ENCODE assay signal across 17 cellular contexts in genomic region chr18:12579775-12580174, GRCh38.
DNase-seq lines count a peak whose midpoint lies in the region; ATAC-seq, FAIRE-seq and TF ChIP-seq lines count a peak whose summit lies in the region.
"Had no signal": no experiment of that assay in that cellular context is flagged by ENCODE, and none has a peak within 500 bp of the region (broad histone marks: within the 10 kb centered on the region; RNA-seq: fewer than 3 reads in every experiment).

No MANE protein-coding gene starts in this region.

- in situ Hi-C loops in GM12878 (cut with MboI): no loop called here

- RAD21 ChIA-PET in GM12878 (lab: Charles Lee; ENCODE audit: unreplicated experiment): no interaction called here

- no peak overlapping the region for H3K4me3 ChIP-seq in GM12878
- no peak overlapping the region for H3K4me3 ChIP-seq in upper lobe of right lung

- TF ChIP-seq CTCF in GM12878 (IDR thresholded peaks at IDR 0.05 in 2 of 3, conservative IDR thresholded peaks at IDR 0.05 in 1 of 3; ENCODE audit: control insufficient read depth in 2 of 3, extremely low read depth in 1 of 3, insufficient read depth in 1 of 3, low read depth in 3 of 3, low read length in 3 of 3): no peak
- no peak for TF ChIP-seq CTCF in upper lobe of right lung (IDR thresholded peaks at IDR 0.05)

- H2AFZ ChIP-seq in GM12878 (ENCODE audit: control insufficient read depth, low read depth, low read length): no peak overlapping the region

- DNase-seq in H54 (ENCODE audit: insufficient read length, low spot score): no peak
- DNase-seq in GM12878 (ENCODE audit: low read depth, low spot score): no peak
- DNase-seq in upper lobe of right lung: no peak
- DNase-seq in ureter (ENCODE audit: low spot score): no peak
- no peak for DNase-seq in NCI-H2029 (lab: John Stamatoyannopoulos, UW)
- no peak for DNase-seq in GM12892 (ENCODE audit: insufficient read length)
- no peak for DNase-seq in NCI-H226
- DNase-seq: COR-L47, DMS153, H9, NCI-H1092, NCI-H1694 treated with DMSO at 0.1 percent for 48 hours, NCI-H446, NCI-H69, RPMI8226, SIG-M5 had no signal

- FAIRE-seq in H54 (lab: Jason Lieb, UNC) (peak; percentile 20), GM12878 (lab: Jason Lieb, UNC) (peak; percentile 13), GM12892 (lab: Jason Lieb, UNC) (no peak)

- 20% methylated on average over 2 of the region's 2 CpGs for WGBS in GM12878 (ENCODE audit: insufficient coverage, insufficient replicate concordance, low lambda C conversion rate, missing lambda C conversion rate)

- POLR2A ChIA-PET in GM12878 (lab: Charles Lee): no interaction called here

- H3K27me3 ChIP-seq in GM12878 (replicated peaks in 1 of 2; ENCODE audit: control insufficient read depth in 2 of 2, insufficient read depth in 2 of 2, low read length in 1 of 2) (no peaks in the 10 kb centered on the region), upper lobe of right lung (no peaks in the 10 kb centered on the region)

- TF ChIP-seq RAD21 in GM12878 (IDR thresholded peaks at IDR 0.05; ENCODE audit: insufficient read depth, low read depth, low read length): no peak

- TF ChIP-seq POLR2A in H54 (IDR thresholded peaks at IDR 0.05; ENCODE audit: low read depth, low read length) (no peak), GM12878 (IDR thresholded peaks at IDR 0.05; ENCODE audit: low read depth, low read length) (no peak), GM12892 (IDR thresholded peaks at IDR 0.05; ENCODE audit: low read depth, low read length) (no peak)

- ATAC-seq in GM18502 (IDR thresholded peaks at IDR 0.05; ENCODE audit: poor library complexity, unreplicated experiment) (peak; percentile 61), GM12878 (no peak), upper lobe of right lung (peak; percentile 66)

- no TSS peak for BruUV-seq in GM12878 (replicated peaks; lab: Mats Ljungman, UMichigan)

- SMC1A ChIA-PET in GM12878 (lab: Charles Lee; ENCODE audit: uncharacterized antibody, unreplicated experiment): no interaction called here

- no peak overlapping the region for H3K4me2 ChIP-seq in GM12878 (ENCODE audit: control insufficient read depth, insufficient read depth)

- H3K4me1 ChIP-seq in GM12878 (ENCODE audit: control insufficient read depth, insufficient read depth, low read length) (no peaks in the 10 kb centered on the region; the same call in 1 of the 2 replicates), upper lobe of right lung (no peaks in the 10 kb centered on the region)

- CTCF ChIA-PET in GM12878 (lab: Yijun Ruan, JAX): no interaction called here

- no peaks in the 10 kb centered on the region for H4K20me1 ChIP-seq in GM12878 (ENCODE audit: control insufficient read depth, insufficient read depth)

- intact Hi-C loops in GM12878 (cut with micrococcal nuclease; ENCODE audit: unreplicated experiment) (no loop called here), upper lobe of right lung (cut with DNase I) (no loop called here)

- H3K9ac ChIP-seq in GM12878 (ENCODE audit: control insufficient read depth, insufficient read depth, low read length): no peak overlapping the region

- H3K27ac ChIP-seq in GM12878 (ENCODE audit: control insufficient read depth, insufficient read depth): no peak overlapping the region
- H3K27ac ChIP-seq in upper lobe of right lung: no peak overlapping the region

- H3K36me3 ChIP-seq in GM12878 (ENCODE audit: control insufficient read depth in 2 of 2, insufficient read depth in 2 of 2, low read length in 1 of 2) (no peaks in the 10 kb centered on the region), upper lobe of right lung (no peaks in the 10 kb centered on the region)

- no peaks in the 10 kb centered on the region for H3K79me2 ChIP-seq in GM12878 (ENCODE audit: control insufficient read depth, insufficient read depth, low read length)

- H3K9me3 ChIP-seq in GM12878 (replicated peaks; ENCODE audit: control insufficient read depth, insufficient read depth, low read length) (no peaks in the 10 kb centered on the region), upper lobe of right lung (no peaks in the 10 kb centered on the region)

- no peak for TF ChIP-seq EP300 in GM12878 (IDR thresholded peaks at IDR 0.05; ENCODE audit: borderline replicate concordance in 1 of 2, control insufficient read depth in 1 of 2, low read depth in 2 of 2, low read length in 2 of 2)

TF ChIP-seq in GM12878, 131 proteins besides CTCF, POLR2A, EP300 and RAD21 (continues in another document):
- TF ChIP-seq POU2F2 (IDR thresholded peaks at IDR 0.05; ENCODE audit: borderline replicate concordance, low read depth, low read length): no peak
- TF ChIP-seq DPF2 (IDR thresholded peaks at IDR 0.05): no peak
- no peak for TF ChIP-seq MEF2B (IDR thresholded peaks at IDR 0.05; ENCODE audit: partially characterized antibody, poor library complexity, severe bottlenecking)
- no peak for TF ChIP-seq HCFC1 (IDR thresholded peaks at IDR 0.05; ENCODE audit: low read length)
- TF ChIP-seq IRF4 (IDR thresholded peaks at IDR 0.05; ENCODE audit: low read depth, low read length): no peak
- no peak for TF ChIP-seq HDGF (IDR thresholded peaks at IDR 0.05)
- TF ChIP-seq MYC (IDR thresholded peaks at IDR 0.05; ENCODE audit: insufficient read depth, insufficient read length, insufficient replicate concordance, low read length, severe bottlenecking): no peak
- TF ChIP-seq, protein P1, sequence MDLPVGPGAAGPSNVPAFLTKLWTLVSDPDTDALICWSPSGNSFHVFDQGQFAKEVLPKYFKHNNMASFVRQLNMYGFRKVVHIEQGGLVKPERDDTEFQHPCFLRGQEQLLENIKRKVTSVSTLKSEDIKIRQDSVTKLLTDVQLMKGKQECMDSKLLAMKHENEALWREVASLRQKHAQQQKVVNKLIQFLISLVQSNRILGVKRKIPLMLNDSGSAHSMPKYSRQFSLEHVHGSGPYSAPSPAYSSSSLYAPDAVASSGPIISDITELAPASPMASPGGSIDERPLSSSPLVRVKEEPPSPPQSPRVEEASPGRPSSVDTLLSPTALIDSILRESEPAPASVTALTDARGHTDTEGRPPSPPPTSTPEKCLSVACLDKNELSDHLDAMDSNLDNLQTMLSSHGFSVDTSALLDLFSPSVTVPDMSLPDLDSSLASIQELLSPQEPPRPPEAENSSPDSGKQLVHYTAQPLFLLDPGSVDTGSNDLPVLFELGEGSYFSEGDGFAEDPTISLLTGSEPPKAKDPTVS (IDR thresholded peaks at IDR 0.05; ENCODE audit: low read depth, low read length): no peak
- TF ChIP-seq USF1 (IDR thresholded peaks at IDR 0.05; ENCODE audit: borderline replicate concordance, extremely low read length, insufficient read depth, low read depth, low read length): no peak
- TF ChIP-seq, protein P2, sequence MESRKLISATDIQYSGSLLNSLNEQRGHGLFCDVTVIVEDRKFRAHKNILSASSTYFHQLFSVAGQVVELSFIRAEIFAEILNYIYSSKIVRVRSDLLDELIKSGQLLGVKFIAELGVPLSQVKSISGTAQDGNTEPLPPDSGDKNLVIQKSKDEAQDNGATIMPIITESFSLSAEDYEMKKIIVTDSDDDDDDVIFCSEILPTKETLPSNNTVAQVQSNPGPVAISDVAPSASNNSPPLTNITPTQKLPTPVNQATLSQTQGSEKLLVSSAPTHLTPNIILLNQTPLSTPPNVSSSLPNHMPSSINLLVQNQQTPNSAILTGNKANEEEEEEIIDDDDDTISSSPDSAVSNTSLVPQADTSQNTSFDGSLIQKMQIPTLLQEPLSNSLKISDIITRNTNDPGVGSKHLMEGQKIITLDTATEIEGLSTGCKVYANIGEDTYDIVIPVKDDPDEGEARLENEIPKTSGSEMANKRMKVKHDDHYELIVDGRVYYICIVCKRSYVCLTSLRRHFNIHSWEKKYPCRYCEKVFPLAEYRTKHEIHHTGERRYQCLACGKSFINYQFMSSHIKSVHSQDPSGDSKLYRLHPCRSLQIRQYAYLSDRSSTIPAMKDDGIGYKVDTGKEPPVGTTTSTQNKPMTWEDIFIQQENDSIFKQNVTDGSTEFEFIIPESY (IDR thresholded peaks at IDR 0.05): no peak
- no peak for TF ChIP-seq IKZF1 (conservative IDR thresholded peaks at IDR 0.05)
- TF ChIP-seq HDAC6 (IDR thresholded peaks at IDR 0.05; ENCODE audit: unreplicated experiment): no peak
- no peak for TF ChIP-seq ZBTB40 (IDR thresholded peaks at IDR 0.05; ENCODE audit: borderline replicate concordance)
- no peak for TF ChIP-seq YBX1 (IDR thresholded peaks at IDR 0.05)
- TF ChIP-seq ZNF217 (IDR thresholded peaks at IDR 0.05): no peak
